Comparison of ENCODE assay signal across 1 cellular context in the genomic region with DNA sequence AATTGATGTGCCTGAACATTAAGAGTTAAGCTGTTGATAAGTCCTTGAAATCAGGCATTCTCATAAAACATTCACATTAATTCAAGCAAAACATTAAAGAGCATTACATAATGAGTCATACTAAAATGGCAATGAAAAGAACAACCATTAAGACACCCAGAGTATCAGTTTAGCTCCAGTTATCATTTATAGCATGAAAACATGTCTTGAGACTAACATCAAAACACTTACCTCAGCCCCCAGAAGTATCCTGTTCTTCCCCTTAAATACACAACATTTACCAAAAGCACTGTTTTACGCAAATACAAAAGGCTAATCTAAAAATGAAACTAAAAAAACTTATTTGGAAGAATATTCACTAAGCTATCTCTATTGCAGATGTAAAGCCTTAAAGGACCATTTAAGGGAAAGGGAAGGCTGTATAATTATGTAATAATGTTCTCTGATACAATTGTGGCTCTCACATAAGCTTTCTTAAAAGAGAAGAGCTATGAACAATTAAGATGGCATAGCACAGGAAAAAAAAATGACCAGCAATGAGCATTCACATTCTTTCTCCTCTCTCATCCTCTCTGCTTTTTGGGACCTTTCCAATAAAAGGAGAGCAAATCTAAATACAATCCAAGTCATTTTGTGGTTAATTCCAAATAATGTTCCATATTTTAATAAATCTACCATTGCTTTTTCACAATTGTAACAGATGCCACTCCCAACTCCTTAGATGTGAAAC.
TF ChIP-seq lines count a peak whose summit lies in the region.

No MANE protein-coding gene starts in this region.

TF ChIP-seq in HepG2, 621 proteins besides CTCF, POLR2A, EP300 and RAD21 (continued from another document):
- TF ChIP-seq, protein P1, sequence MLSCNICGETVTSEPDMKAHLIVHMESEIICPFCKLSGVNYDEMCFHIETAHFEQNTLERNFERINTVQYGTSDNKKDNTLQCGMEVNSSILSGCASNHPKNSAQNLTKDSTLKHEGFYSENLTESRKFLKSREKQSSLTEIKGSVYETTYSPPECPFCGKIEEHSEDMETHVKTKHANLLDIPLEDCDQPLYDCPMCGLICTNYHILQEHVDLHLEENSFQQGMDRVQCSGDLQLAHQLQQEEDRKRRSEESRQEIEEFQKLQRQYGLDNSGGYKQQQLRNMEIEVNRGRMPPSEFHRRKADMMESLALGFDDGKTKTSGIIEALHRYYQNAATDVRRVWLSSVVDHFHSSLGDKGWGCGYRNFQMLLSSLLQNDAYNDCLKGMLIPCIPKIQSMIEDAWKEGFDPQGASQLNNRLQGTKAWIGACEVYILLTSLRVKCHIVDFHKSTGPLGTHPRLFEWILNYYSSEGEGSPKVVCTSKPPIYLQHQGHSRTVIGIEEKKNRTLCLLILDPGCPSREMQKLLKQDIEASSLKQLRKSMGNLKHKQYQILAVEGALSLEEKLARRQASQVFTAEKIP (CRISPR knock-in tag; IDR thresholded peaks at IDR 0.05; ENCODE audit: borderline replicate concordance) = no peak
- TF ChIP-seq, protein P2, sequence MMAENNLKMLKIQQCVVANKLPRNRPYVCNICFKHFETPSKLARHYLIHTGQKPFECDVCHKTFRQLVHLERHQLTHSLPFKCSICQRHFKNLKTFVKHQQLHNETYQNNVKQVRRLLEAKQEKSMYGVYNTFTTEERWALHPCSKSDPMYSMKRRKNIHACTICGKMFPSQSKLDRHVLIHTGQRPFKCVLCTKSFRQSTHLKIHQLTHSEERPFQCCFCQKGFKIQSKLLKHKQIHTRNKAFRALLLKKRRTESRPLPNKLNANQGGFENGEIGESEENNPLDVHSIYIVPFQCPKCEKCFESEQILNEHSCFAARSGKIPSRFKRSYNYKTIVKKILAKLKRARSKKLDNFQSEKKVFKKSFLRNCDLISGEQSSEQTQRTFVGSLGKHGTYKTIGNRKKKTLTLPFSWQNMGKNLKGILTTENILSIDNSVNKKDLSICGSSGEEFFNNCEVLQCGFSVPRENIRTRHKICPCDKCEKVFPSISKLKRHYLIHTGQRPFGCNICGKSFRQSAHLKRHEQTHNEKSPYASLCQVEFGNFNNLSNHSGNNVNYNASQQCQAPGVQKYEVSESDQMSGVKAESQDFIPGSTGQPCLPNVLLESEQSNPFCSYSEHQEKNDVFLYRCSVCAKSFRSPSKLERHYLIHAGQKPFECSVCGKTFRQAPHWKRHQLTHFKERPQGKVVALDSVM (CRISPR knock-in tag; IDR thresholded peaks at IDR 0.05) = no peak
- TF ChIP-seq NRL (CRISPR knock-in tag; IDR thresholded peaks at IDR 0.05; ENCODE audit: borderline replicate concordance) (no peak), FOSL1 (CRISPR knock-in tag; IDR thresholded peaks at IDR 0.05; ENCODE audit: borderline replicate concordance) (no peak), KLF9 (CRISPR knock-in tag; IDR thresholded peaks at IDR 0.05; ENCODE audit: low read depth) (no peak), ZNF775 (CRISPR knock-in tag; IDR thresholded peaks at IDR 0.05; ENCODE audit: borderline replicate concordance) (no peak), BORCS8-MEF2B (CRISPR knock-in tag; IDR thresholded peaks at IDR 0.05) (no peak), JUND (CRISPR knock-in tag; IDR thresholded peaks at IDR 0.05) (no peak), IRX3 (CRISPR knock-in tag; IDR thresholded peaks at IDR 0.05; ENCODE audit: borderline replicate concordance, low read depth) (no peak), ZNF83 (CRISPR knock-in tag; IDR thresholded peaks at IDR 0.05; ENCODE audit: borderline replicate concordance) (no peak), RORA (CRISPR knock-in tag; IDR thresholded peaks at IDR 0.05) (no peak), ZNF644 (CRISPR knock-in tag; IDR thresholded peaks at IDR 0.05; ENCODE audit: low read depth) (no peak), FOSL2 (CRISPR knock-in tag; IDR thresholded peaks at IDR 0.05) (no peak)
- TF ChIP-seq, protein P3, sequence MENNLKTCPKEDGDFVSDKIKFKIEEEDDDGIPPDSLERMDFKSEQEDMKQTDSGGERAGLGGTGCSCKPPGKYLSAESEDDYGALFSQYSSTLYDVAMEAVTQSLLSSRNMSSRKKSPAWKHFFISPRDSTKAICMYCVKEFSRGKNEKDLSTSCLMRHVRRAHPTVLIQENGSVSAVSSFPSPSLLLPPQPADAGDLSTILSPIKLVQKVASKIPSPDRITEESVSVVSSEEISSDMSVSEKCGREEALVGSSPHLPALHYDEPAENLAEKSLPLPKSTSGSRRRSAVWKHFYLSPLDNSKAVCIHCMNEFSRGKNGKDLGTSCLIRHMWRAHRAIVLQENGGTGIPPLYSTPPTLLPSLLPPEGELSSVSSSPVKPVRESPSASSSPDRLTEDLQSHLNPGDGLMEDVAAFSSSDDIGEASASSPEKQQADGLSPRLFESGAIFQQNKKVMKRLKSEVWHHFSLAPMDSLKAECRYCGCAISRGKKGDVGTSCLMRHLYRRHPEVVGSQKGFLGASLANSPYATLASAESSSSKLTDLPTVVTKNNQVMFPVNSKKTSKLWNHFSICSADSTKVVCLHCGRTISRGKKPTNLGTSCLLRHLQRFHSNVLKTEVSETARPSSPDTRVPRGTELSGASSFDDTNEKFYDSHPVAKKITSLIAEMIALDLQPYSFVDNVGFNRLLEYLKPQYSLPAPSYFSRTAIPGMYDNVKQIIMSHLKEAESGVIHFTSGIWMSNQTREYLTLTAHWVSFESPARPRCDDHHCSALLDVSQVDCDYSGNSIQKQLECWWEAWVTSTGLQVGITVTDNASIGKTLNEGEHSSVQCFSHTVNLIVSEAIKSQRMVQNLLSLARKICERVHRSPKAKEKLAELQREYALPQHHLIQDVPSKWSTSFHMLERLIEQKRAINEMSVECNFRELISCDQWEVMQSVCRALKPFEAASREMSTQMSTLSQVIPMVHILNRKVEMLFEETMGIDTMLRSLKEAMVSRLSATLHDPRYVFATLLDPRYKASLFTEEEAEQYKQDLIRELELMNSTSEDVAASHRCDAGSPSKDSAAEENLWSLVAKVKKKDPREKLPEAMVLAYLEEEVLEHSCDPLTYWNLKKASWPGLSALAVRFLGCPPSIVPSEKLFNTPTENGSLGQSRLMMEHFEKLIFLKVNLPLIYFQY (CRISPR knock-in tag; IDR thresholded peaks at IDR 0.05; ENCODE audit: borderline replicate concordance) = no peak
- TF ChIP-seq, protein P4, sequence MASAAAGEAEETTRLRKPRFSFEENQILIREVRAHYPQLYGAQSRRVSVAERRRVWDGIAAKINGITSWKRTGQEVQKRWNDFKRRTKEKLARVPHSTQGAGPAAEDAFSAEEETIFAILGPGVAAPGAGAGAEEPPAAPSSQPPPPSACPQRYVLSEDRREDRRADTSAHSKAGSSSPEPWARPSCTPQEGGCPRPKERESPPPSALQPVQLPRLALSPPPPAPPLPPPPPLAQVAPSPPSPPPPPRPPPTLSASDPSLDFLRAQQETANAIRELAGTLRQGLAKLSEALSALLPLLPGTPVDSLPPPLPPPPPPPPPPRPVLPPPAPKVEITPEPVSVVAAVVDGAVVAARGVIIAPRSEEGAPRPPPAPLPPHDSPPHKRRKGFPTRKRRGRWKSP (CRISPR knock-in tag; IDR thresholded peaks at IDR 0.05) = no peak
- TF ChIP-seq, protein P5, sequence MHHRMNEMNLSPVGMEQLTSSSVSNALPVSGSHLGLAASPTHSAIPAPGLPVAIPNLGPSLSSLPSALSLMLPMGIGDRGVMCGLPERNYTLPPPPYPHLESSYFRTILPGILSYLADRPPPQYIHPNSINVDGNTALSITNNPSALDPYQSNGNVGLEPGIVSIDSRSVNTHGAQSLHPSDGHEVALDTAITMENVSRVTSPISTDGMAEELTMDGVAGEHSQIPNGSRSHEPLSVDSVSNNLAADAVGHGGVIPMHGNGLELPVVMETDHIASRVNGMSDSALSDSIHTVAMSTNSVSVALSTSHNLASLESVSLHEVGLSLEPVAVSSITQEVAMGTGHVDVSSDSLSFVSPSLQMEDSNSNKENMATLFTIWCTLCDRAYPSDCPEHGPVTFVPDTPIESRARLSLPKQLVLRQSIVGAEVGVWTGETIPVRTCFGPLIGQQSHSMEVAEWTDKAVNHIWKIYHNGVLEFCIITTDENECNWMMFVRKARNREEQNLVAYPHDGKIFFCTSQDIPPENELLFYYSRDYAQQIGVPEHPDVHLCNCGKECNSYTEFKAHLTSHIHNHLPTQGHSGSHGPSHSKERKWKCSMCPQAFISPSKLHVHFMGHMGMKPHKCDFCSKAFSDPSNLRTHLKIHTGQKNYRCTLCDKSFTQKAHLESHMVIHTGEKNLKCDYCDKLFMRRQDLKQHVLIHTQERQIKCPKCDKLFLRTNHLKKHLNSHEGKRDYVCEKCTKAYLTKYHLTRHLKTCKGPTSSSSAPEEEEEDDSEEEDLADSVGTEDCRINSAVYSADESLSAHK (CRISPR knock-in tag; IDR thresholded peaks at IDR 0.05; ENCODE audit: borderline replicate concordance) = no peak
- TF ChIP-seq, protein P6, sequence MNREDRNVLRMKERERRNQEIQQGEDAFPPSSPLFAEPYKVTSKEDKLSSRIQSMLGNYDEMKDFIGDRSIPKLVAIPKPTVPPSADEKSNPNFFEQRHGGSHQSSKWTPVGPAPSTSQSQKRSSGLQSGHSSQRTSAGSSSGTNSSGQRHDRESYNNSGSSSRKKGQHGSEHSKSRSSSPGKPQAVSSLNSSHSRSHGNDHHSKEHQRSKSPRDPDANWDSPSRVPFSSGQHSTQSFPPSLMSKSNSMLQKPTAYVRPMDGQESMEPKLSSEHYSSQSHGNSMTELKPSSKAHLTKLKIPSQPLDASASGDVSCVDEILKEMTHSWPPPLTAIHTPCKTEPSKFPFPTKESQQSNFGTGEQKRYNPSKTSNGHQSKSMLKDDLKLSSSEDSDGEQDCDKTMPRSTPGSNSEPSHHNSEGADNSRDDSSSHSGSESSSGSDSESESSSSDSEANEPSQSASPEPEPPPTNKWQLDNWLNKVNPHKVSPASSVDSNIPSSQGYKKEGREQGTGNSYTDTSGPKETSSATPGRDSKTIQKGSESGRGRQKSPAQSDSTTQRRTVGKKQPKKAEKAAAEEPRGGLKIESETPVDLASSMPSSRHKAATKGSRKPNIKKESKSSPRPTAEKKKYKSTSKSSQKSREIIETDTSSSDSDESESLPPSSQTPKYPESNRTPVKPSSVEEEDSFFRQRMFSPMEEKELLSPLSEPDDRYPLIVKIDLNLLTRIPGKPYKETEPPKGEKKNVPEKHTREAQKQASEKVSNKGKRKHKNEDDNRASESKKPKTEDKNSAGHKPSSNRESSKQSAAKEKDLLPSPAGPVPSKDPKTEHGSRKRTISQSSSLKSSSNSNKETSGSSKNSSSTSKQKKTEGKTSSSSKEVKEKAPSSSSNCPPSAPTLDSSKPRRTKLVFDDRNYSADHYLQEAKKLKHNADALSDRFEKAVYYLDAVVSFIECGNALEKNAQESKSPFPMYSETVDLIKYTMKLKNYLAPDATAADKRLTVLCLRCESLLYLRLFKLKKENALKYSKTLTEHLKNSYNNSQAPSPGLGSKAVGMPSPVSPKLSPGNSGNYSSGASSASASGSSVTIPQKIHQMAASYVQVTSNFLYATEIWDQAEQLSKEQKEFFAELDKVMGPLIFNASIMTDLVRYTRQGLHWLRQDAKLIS (CRISPR knock-in tag; IDR thresholded peaks at IDR 0.05) = no peak
